1 cellular context compared by ENCODE assay signal in the genomic region with DNA sequence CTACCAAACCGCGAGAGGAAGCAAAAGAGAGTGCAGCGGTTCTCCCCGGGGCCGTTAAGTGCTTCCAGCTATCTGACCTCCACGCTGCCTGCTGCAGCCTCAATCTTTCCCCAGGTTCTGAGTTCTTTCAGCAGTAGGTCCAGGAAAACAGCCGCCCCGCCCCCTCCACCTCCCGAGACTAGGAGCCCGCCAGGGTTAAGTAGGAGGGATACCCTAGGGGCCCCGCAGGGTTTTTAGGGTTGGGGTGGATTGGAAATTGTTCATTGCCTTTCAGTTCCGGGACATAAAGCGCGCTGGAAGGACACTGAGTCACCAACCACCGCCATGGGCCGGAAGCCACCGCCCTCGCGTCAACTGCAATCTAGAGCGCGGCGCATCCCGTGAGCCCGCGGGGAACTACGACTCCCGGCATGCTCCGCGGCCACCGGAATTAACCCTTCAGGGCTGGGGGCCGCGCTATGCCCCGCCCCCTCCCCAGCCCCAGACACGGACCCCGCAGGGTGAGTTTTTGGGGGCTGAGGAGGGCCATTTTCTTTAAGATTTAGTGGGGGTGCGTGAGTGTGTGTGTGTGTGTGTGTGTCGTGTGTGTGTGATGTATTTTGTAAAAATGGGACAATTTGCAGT.
TF ChIP-seq lines count a peak whose summit lies in the region.

MYL6B (plus strand) TSS at position 456 of the 624 bp plus-strand sequence. CDS start 1,332 bp downstream, outside the sequence.

TF ChIP-seq in HepG2, 621 proteins besides CTCF, POLR2A, EP300 and RAD21 (continued from another document):
- TF ChIP-seq ZBTB25 (CRISPR knock-in tag; IDR thresholded peaks at IDR 0.05): no peak
- no peak for TF ChIP-seq NFYC (CRISPR knock-in tag; IDR thresholded peaks at IDR 0.05)
- TF ChIP-seq ZGPAT (CRISPR knock-in tag; IDR thresholded peaks at IDR 0.05): peak; percentile 68; the same call in 1 of the 2 replicates
- 0 out of 2 replicates have a peak, but pooled peaks have one; percentile 29 for TF ChIP-seq ZNF792 (CRISPR knock-in tag; IDR thresholded peaks at IDR 0.05)
- TF ChIP-seq KDM2A (CRISPR knock-in tag; IDR thresholded peaks at IDR 0.05; ENCODE audit: borderline replicate concordance, low read depth): peak; percentile 80
- peak; percentile 42; the same call in 1 of the 2 replicates for TF ChIP-seq ZNF124 (CRISPR knock-in tag; IDR thresholded peaks at IDR 0.05)
- TF ChIP-seq YEATS4 (CRISPR knock-in tag; IDR thresholded peaks at IDR 0.05; ENCODE audit: borderline replicate concordance): peak; percentile 77
- TF ChIP-seq SOX13 (IDR thresholded peaks at IDR 0.05): no peak
- peak in 1 of 2 experiments; percentile 39; a peak in 1 of 4 replicates for TF ChIP-seq SOX13 (CRISPR knock-in tag; conservative IDR thresholded peaks at IDR 0.05 in 1 of 2, IDR thresholded peaks at IDR 0.05 in 1 of 2)
- peak; percentile 84 for TF ChIP-seq YEATS2 (CRISPR knock-in tag; IDR thresholded peaks at IDR 0.05; ENCODE audit: borderline replicate concordance)
- peak; percentile 96 for TF ChIP-seq ZNF574 (CRISPR knock-in tag; IDR thresholded peaks at IDR 0.05)
- TF ChIP-seq FOXA1 (IDR thresholded peaks at IDR 0.05): no peak
- 0 out of 2 replicates have a peak, but pooled peaks have one; percentile 29 for TF ChIP-seq FOXA1 (CRISPR knock-in tag; IDR thresholded peaks at IDR 0.05)
- TF ChIP-seq SPEN (CRISPR knock-in tag; IDR thresholded peaks at IDR 0.05; ENCODE audit: low read depth): peak; percentile 57; the same call in 1 of the 2 replicates
- TF ChIP-seq ZMAT3 (CRISPR knock-in tag; conservative IDR thresholded peaks at IDR 0.05): peak; percentile 31; the same call in 1 of the 2 replicates
- TF ChIP-seq TARDBP (CRISPR knock-in tag; IDR thresholded peaks at IDR 0.05): peak; percentile 59; the same call in 1 of the 2 replicates
- no peak for TF ChIP-seq ZSCAN20 (CRISPR knock-in tag; IDR thresholded peaks at IDR 0.05; ENCODE audit: borderline replicate concordance)
- TF ChIP-seq MBD4 (IDR thresholded peaks at IDR 0.05; ENCODE audit: borderline replicate concordance, low read length): no peak
- TF ChIP-seq ZNF136 (CRISPR knock-in tag; IDR thresholded peaks at IDR 0.05; ENCODE audit: low read depth): 0 out of 2 replicates have a peak, but pooled peaks have one; percentile 42
- no peak for TF ChIP-seq MBNL3 (CRISPR knock-in tag; conservative IDR thresholded peaks at IDR 0.05)
- peak; percentile 26; the same call in 1 of the 2 replicates for TF ChIP-seq SNAPC2 (CRISPR knock-in tag; IDR thresholded peaks at IDR 0.05)
- 0 out of 2 replicates have a peak, but pooled peaks have one; percentile 54 for TF ChIP-seq BORCS8-MEF2B (CRISPR knock-in tag; IDR thresholded peaks at IDR 0.05)
- TF ChIP-seq FOXP1 (IDR thresholded peaks at IDR 0.05): no peak
- TF ChIP-seq FOXP1 (CRISPR knock-in tag; IDR thresholded peaks at IDR 0.05): no peak; the same call in 1 of the 2 replicates
- TF ChIP-seq, protein P1, sequence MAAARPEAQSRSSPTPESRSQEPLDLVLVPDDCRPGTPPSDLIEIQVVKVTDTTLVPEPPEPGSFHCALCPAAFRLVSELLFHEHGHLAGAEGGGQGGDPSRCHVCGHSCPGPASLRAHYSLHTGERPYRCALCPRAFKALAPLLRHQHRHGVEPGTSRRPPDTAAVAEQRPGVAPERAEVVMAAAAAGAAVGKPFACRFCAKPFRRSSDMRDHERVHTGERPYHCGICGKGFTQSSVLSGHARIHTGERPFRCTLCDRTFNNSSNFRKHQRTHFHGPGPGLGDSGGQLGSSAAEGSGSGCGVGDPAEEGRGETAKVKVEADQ (CRISPR knock-in tag; IDR thresholded peaks at IDR 0.05; ENCODE audit: borderline replicate concordance): no peak; the same call in 1 of the 2 replicates
- TF ChIP-seq NFIC (IDR thresholded peaks at IDR 0.05; ENCODE audit: low read length): no peak; the same call in 1 of the 2 replicates
- peak; percentile 85 for TF ChIP-seq GATAD1 (CRISPR knock-in tag; IDR thresholded peaks at IDR 0.05)
- TF ChIP-seq, protein P2, sequence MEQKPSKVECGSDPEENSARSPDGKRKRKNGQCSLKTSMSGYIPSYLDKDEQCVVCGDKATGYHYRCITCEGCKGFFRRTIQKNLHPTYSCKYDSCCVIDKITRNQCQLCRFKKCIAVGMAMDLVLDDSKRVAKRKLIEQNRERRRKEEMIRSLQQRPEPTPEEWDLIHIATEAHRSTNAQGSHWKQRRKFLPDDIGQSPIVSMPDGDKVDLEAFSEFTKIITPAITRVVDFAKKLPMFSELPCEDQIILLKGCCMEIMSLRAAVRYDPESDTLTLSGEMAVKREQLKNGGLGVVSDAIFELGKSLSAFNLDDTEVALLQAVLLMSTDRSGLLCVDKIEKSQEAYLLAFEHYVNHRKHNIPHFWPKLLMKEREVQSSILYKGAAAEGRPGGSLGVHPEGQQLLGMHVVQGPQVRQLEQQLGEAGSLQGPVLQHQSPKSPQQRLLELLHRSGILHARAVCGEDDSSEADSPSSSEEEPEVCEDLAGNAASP (CRISPR knock-in tag; IDR thresholded peaks at IDR 0.05; ENCODE audit: borderline replicate concordance): peak; percentile 25; the same call in 1 of the 2 replicates
- TF ChIP-seq MTF1 (CRISPR knock-in tag; IDR thresholded peaks at IDR 0.05): no peak
- no peak for TF ChIP-seq DZIP1 (CRISPR knock-in tag; IDR thresholded peaks at IDR 0.05)
- TF ChIP-seq PAXIP1 (CRISPR knock-in tag; conservative IDR thresholded peaks at IDR 0.05): 0 out of 2 replicates have a peak, but pooled peaks have one; percentile 20
- TF ChIP-seq SP1 (IDR thresholded peaks at IDR 0.05): no peak
- TF ChIP-seq SP1 (CRISPR knock-in tag; IDR thresholded peaks at IDR 0.05): peak; percentile 81
- TF ChIP-seq, protein P3, sequence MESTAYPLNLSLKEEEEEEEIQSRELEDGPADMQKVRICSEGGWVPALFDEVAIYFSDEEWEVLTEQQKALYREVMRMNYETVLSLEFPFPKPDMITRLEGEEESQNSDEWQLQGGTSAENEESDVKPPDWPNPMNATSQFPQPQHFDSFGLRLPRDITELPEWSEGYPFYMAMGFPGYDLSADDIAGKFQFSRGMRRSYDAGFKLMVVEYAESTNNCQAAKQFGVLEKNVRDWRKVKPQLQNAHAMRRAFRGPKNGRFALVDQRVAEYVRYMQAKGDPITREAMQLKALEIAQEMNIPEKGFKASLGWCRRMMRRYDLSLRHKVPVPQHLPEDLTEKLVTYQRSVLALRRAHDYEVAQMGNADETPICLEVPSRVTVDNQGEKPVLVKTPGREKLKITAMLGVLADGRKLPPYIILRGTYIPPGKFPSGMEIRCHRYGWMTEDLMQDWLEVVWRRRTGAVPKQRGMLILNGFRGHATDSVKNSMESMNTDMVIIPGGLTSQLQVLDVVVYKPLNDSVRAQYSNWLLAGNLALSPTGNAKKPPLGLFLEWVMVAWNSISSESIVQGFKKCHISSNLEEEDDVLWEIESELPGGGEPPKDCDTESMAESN (CRISPR knock-in tag; conservative IDR thresholded peaks at IDR 0.05): peak; percentile 42; the same call in 1 of the 2 replicates
